Comparison of ENCODE assay signal across 30 cellular contexts in genomic region chr9:133699546-133699945, GRCh38. TPM values are rescaled to one million over a fixed set of nuclear protein-coding genes. Genes with fewer than 3 reads are reported as not detected.
"Had no signal": no experiment of that assay in that cellular context is flagged by ENCODE, and none has a peak within 500 bp of the region (broad histone marks: within the 10 kb centered on the region; RNA-seq: fewer than 3 reads in every experiment).

No MANE protein-coding gene starts in this region.

- H3K9me3 ChIP-seq: ascending aorta, Peyer's patch, SJSA1 had no signal

- H3K9ac ChIP-seq: KMS-11 had no signal

- H3K9me3 Mint-ChIP-seq: activated T-helper 2 cell treated with anti-CD3 and anti-CD28 coated beads, Interferon-gamma antibody, Interleukin-2, Interleukin-4, amounts not matched to agents 10 μg/mL and 5 μg/mL and 100 μg/mL, durations not matched to agents 14 hours and 24 hours and 36 hours; central memory CD8-positive, alpha-beta T cell; T-helper 1 cell treated with Interleukin-12 subunit alpha and Interleukin-12 subunit beta and Interleukin-4 antibody, amounts not matched to agents 30 μg/mL and 1 μg/mL, for 36 hours had no signal

- H3K4me1 ChIP-seq: SJSA1 had no signal

- ATAC-seq: activated CD8-positive, alpha-beta memory T cell treated with anti-CD3 and anti-CD28 coated beads, Interleukin-2, amount 10 ng/mL, durations not matched to agents 7 days and 5 days; SK-N-SH treated with all-trans-retinoic acid at 6 μM for 48 hours; WTC11 had no signal

- H3K27ac Mint-ChIP-seq: activated CD8-positive, alpha-beta memory T cell treated with anti-CD3 and anti-CD28 coated beads, Interleukin-2, amount 10 ng/mL, durations not matched to agents 7 days and 5 days; activated T-helper 2 cell treated with anti-CD3 and anti-CD28 coated beads, Interferon-gamma antibody, Interleukin-2, Interleukin-4, amounts not matched to agents 10 μg/mL and 5 μg/mL and 100 μg/mL, durations not matched to agents 14 hours and 24 hours and 36 hours; WTC11 had no signal

- H3K27me3 Mint-ChIP-seq: brain; central memory CD8-positive, alpha-beta T cell had no signal

- H3K27ac ChIP-seq: ascending aorta, KMS-11, Peyer's patch, SJSA1 had no signal

- H3K4me3 Mint-ChIP-seq: activated CD8-positive, alpha-beta memory T cell treated with anti-CD3 and anti-CD28 coated beads, Interleukin-2, amount 10 ng/mL, durations not matched to agents 7 days and 5 days; brain; T-helper 1 cell treated with Interleukin-12 subunit alpha and Interleukin-12 subunit beta and Interleukin-4 antibody, amounts not matched to agents 30 μg/mL and 1 μg/mL, for 36 hours; WTC11 had no signal

- H3K4me3 ChIP-seq: ascending aorta, Peyer's patch, SJSA1 had no signal

- H3K4me2 ChIP-seq: KMS-11 had no signal

- H3K27me3 ChIP-seq: ascending aorta, Peyer's patch, SJSA1 had no signal

- DNase-seq: activated CD4-positive, alpha-beta T cell treated with anti-CD3 and anti-CD28 coated beads, Interleukin-2, amount 50 U/mL, for 48 hours; activated CD4-positive, CD25-positive, alpha-beta regulatory T cell treated with anti-CD3 and anti-CD28 coated beads, Interleukin-2, amount 50 U/mL, for 72 hours; activated CD8-positive, alpha-beta memory T cell treated with anti-CD3 and anti-CD28 coated beads, Interleukin-2, amount 10 ng/mL, durations not matched to agents 7 days and 5 days; activated gamma-delta T cell treated with Interleukin-2 at 50 U/mL for 16 hours; activated naive CD4-positive, alpha-beta T cell treated with anti-CD3 and anti-CD28 coated beads, Interleukin-2, amount 50 U/mL, for 16 hours; activated T-cell treated with anti-CD3 and anti-CD28 coated beads, Interleukin-2, amount 50 U/mL, for 48 hours; amniotic stem cell; MV-4-11; NCI-H1092 treated with DMSO at 0.1 percent for 48 hours; NCI-H1417 treated with DMSO at 0.1 percent for 48 hours; NCI-H1694; NCI-H2029; NCI-H510A treated with DMSO at 0.1 percent for 48 hours; NCI-H69; NK-92 treated with Interleukin-12 subunit alpha and Interleukin-12 subunit beta, amount 100 ng/mL, for 24 hours; OCI-M1; Peyer's patch; SHP77; SW 1271; T-helper 9 cell had no signal

- H3K36me3 ChIP-seq: ascending aorta, Peyer's patch had no signal

- H3K36me3 Mint-ChIP-seq: activated CD8-positive, alpha-beta memory T cell treated with anti-CD3 and anti-CD28 coated beads, Interleukin-2, amount 10 ng/mL, durations not matched to agents 7 days and 5 days; brain; WTC11 had no signal

RNA-seq across cellular contexts. Expression of gene SARDH, which starts 38.6 kb away (rescaled TPM):
- total RNA-seq: MCF 10A had no signal
